9 cellular contexts compared by ENCODE assay signal in genomic region chr10:22252286-22252800, GRCh38. TPM values are rescaled to one million over a fixed set of nuclear protein-coding genes. Genes with fewer than 3 reads are reported as not detected.
DNase-seq lines count a peak whose midpoint lies in the region; ATAC-seq and TF ChIP-seq lines count a peak whose summit lies in the region.
"Had no signal": no experiment of that assay in that cellular context is flagged by ENCODE, and none has a peak within 500 bp of the region (broad histone marks: within the 10 kb centered on the region; RNA-seq: fewer than 3 reads in every experiment).

No MANE protein-coding gene starts in this region.

- in situ Hi-C loops in astrocyte of the spinal cord (cut with HindIII; ENCODE audit: low sequenced_read_pairs) = no loop called here

- H3K4me1 ChIP-seq in iPS-20b (ENCODE audit: insufficient read depth, low read length) = no peaks in the 10 kb centered on the region
- H3K4me1 ChIP-seq in skeletal muscle tissue (ENCODE audit: control insufficient read depth in 3 of 3, insufficient read depth in 3 of 3, low read length in 3 of 3) = no peaks in the 10 kb centered on the region

- POLR2A ChIA-PET in T-cell (lab: Charles Lee) = no interaction called here

- H3K4me3 Mint-ChIP-seq in T-cell = peak overlapping the region; percentile 94 to 97 (median 97)

- peak; percentile 57 for DNase-seq in DMS 273 (lab: John Stamatoyannopoulos, UW; ENCODE audit: unreplicated experiment)
- no peak for DNase-seq in DMS 273 treated with DMSO at 0.1 percent for 48 hours (lab: John Stamatoyannopoulos, UW)
- peak in 29 of 34 experiments; percentile 10 to 67 (median 27) for DNase-seq in T-cell
- DNase-seq in astrocyte of the spinal cord (ENCODE audit: low read depth, low spot score) = peak; percentile 64
- no peak for DNase-seq in A172 (ENCODE audit: low spot score)

- no peaks in the 10 kb centered on the region for H3K9me3 ChIP-seq in iPS-20b (ENCODE audit: insufficient read depth, low read depth, low read length)
- H3K9me3 ChIP-seq in skeletal muscle tissue (ENCODE audit: control insufficient read depth in 3 of 3, low read length in 3 of 3) = no peaks in the 10 kb centered on the region

- peaks cover 16 to 51% (median 43%) of the 10 kb centered on the region in 3 donors for H3K4me1 Mint-ChIP-seq in T-cell

- H3K4me3 ChIP-seq in astrocyte of the spinal cord (ENCODE audit: low read depth, low read length) (peak overlapping the region; percentile 58), iPS-20b (ENCODE audit: low read length) (peak overlapping the region; percentile 89), skeletal muscle tissue (ENCODE audit: low read length in 3 of 3) (peak overlapping the region; percentile 85 to 94 (median 91))

- H3K36me3 ChIP-seq in iPS-20b (ENCODE audit: insufficient read depth, low read depth, low read length) (no peaks in the 10 kb centered on the region), skeletal muscle tissue (ENCODE audit: control insufficient read depth in 3 of 3, insufficient read depth in 3 of 3, low read length in 3 of 3) (no peaks in the 10 kb centered on the region)

- H3K27ac ChIP-seq in iPS-20b (ENCODE audit: low read length) (no peak overlapping the region), skeletal muscle tissue (ENCODE audit: low read depth, low read length) (peak overlapping the region; percentile 94)

- H3K27ac Mint-ChIP-seq in T-cell = peak overlapping the region; percentile 99 to 100

- H3K36me3 Mint-ChIP-seq in T-cell = no peaks in the 10 kb centered on the region

- no peaks in the 10 kb centered on the region for H3K9me3 Mint-ChIP-seq in T-cell

- no peak for TF ChIP-seq CTCF in astrocyte of the spinal cord (IDR thresholded peaks at IDR 0.05; ENCODE audit: low read depth, low read length)

- H3K9ac ChIP-seq in iPS-20b (ENCODE audit: low read depth, low read length) (peak overlapping the region; percentile 89), skeletal muscle tissue (ENCODE audit: low read depth in 1 of 3, low read length in 3 of 3) (peak overlapping the region; percentile 88 to 98 (median 95))

- CTCF ChIA-PET in T-cell (lab: Charles Lee) = no interaction called here

- peaks cover 7 to 10% of the 10 kb centered on the region in 2 donors for H3K27me3 Mint-ChIP-seq in T-cell

- peak; percentile 61 for ATAC-seq in HG02840 (IDR thresholded peaks at IDR 0.05; ENCODE audit: low FRiP score, unreplicated experiment)
- peak; percentile 59 to 69 (median 66) for ATAC-seq in T-cell (replicated peaks in 1 of 4)

- H3K27me3 ChIP-seq in iPS-20b (ENCODE audit: insufficient read depth, low read length) = peaks cover 89% of the 10 kb centered on the region
- H3K27me3 ChIP-seq in skeletal muscle tissue (ENCODE audit: control insufficient read depth in 3 of 3, insufficient read depth in 3 of 3, low read length in 3 of 3) = no peaks in the 10 kb centered on the region

RNA-seq across cellular contexts. Expression of gene EBLN1, which starts 34.5 kb away (rescaled TPM):
- total RNA-seq in T-cell (not detected), skeletal muscle tissue (under 0.01 TPM)
- total RNA-seq in A172 (2014; rRNA removed; shearing (Covaris generic)) = not detected in 2 replicates
- total RNA-seq: subcutaneous adipose tissue had no signal

Comparison
In these comparisons a context has a peak if more than half of its experiments do, and no peak if none do; other contexts are left out.
1. DNase-seq: peak in DMS 273 (single experiment), T-cell (29 of 34) and astrocyte of the spinal cord (single experiment); none in DMS 273 treated with DMSO at 0.1 percent for 48 hours (single experiment) and A172 (single experiment).
2. Peak in every context shown above with its lines, with median percentiles within 50 percentile points of each other: H3K4me3 ChIP-seq.